ENCODE assay signal across 1 cellular context in the genomic region with DNA sequence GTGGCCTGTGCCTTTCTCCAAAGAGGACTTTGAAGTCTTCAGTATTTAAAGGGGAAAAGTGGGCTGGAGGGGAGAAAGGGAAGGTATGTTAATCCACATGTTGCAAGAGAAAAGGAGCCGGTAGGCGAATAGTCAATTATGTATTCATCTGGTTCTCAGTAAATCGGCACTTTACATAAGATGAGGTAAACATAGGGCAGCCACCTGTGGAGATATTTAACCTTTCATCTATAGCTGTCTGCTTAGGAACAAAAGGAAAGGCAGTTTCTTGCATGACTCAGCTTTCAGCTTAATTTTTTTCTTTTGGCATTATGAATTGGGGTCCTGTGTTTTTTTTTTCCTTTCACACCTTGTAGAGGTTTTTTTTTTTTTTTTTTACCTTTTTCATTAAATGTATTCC.
TF ChIP-seq lines count a peak whose summit lies in the region.

No MANE protein-coding gene starts in this region.

TF ChIP-seq in K562, 482 proteins besides CTCF, POLR2A, EP300 and RAD21:
- TF ChIP-seq, protein P1, sequence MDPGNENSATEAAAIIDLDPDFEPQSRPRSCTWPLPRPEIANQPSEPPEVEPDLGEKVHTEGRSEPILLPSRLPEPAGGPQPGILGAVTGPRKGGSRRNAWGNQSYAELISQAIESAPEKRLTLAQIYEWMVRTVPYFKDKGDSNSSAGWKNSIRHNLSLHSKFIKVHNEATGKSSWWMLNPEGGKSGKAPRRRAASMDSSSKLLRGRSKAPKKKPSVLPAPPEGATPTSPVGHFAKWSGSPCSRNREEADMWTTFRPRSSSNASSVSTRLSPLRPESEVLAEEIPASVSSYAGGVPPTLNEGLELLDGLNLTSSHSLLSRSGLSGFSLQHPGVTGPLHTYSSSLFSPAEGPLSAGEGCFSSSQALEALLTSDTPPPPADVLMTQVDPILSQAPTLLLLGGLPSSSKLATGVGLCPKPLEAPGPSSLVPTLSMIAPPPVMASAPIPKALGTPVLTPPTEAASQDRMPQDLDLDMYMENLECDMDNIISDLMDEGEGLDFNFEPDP (CRISPR knock-in tag; IDR thresholded peaks at IDR 0.05) = no peak
- TF ChIP-seq STAT5A (IDR thresholded peaks at IDR 0.05; ENCODE audit: borderline replicate concordance, low read length) (no peak), ZNF316 (IDR thresholded peaks at IDR 0.05) (0 out of 2 replicates have a peak, but pooled peaks have one; percentile 20), ZNF274 (IDR thresholded peaks at IDR 0.05; ENCODE audit: borderline replicate concordance, low read depth, low read length) (no peak), C11orf30 (IDR thresholded peaks at IDR 0.05; ENCODE audit: low read depth) (0 out of 2 replicates have a peak, but pooled peaks have one; percentile 11), ZKSCAN3 (CRISPR knock-in tag; IDR thresholded peaks at IDR 0.05) (no peak), HDAC8 (tag; IDR thresholded peaks at IDR 0.05) (no peak), MTA1 (IDR thresholded peaks at IDR 0.05; ENCODE audit: borderline replicate concordance) (no peak), MAFG (tag; conservative IDR thresholded peaks at IDR 0.05) (0 out of 2 replicates have a peak, but pooled peaks have one; percentile 21), ZC3H8 (IDR thresholded peaks at IDR 0.05) (no peak), HDAC3 (IDR thresholded peaks at IDR 0.05; ENCODE audit: borderline replicate concordance, partially characterized antibody) (no peak)
- TF ChIP-seq, protein P2, sequence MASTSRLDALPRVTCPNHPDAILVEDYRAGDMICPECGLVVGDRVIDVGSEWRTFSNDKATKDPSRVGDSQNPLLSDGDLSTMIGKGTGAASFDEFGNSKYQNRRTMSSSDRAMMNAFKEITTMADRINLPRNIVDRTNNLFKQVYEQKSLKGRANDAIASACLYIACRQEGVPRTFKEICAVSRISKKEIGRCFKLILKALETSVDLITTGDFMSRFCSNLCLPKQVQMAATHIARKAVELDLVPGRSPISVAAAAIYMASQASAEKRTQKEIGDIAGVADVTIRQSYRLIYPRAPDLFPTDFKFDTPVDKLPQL (IDR thresholded peaks at IDR 0.05; ENCODE audit: extremely low read depth, insufficient read length) = no peak
TF ChIP-seq in K562: peak in this region for 3.
